In the genomic region with DNA sequence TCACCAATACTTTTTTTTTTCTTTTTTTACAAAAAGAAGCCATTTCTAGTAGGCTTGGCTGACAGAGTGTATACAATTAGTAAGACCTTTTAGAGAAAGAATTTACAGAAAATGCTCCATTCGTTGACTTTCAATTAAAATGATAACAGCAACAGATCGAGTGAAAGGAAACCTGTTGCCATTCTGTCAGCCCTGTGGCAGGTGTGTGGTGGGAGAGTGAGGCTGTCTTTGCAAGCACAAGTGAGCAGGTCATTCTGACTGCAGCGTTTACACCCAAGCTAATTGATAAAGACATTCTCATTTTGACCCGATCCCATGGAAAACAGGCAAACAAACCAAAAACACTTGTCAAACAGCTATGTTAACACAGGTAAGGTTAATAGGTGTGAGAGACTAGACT, we compare ENCODE assay signal across 24 cellular contexts.
"Had no signal": no experiment of that assay in that cellular context is flagged by ENCODE, and none has a peak within 500 bp of the region (broad histone marks: within the 10 kb centered on the region; RNA-seq: fewer than 3 reads in every experiment).

No MANE protein-coding gene starts in this region.

- H3K27ac ChIP-seq: esophagus muscularis mucosa, foreskin keratinocyte, left ventricle myocardium inferior, right lobe of liver, skin epidermis, testis, transverse colon had no signal

- H3K27me3 Mint-ChIP-seq: dendritic cell treated with granulocyte-macrophage colony-stimulating factor and Interleukin-4, amounts not matched to agents 40 ng/mL and 50 ng/mL, for 4 days had no signal

- ATAC-seq: activated T-cell treated with anti-CD3 and anti-CD28 coated beads, Interleukin-2, amount 50 U/mL, for 72 hours; foreskin keratinocyte; mucosa of descending colon; natural killer cell treated with Interleukin-12 subunit alpha and Interleukin-12 subunit beta and Interleukin-15 and Interleukin-18, amount 100 ng/mL, for 72 hours; right lobe of liver; stimulated activated naive CD8-positive, alpha-beta T cell treated with anti-CD3 and anti-CD28 coated beads, Interleukin-15, Interleukin-2, amounts not matched to agents 100 U/mL and 50 U/mL, for 24 hours had no signal

- DNase-seq: activated CD4-positive, alpha-beta T cell treated with anti-CD3 and anti-CD28 coated beads for 1 hour; activated naive CD4-positive, alpha-beta T cell; activated T-cell treated with anti-CD3 and anti-CD28 coated beads for 4 hours; activated T-cell treated with anti-CD3 and anti-CD28 coated beads, Interleukin-2, amount 50 U/mL, for 72 hours; anterior cingulate cortex; effector CD4-positive, alpha-beta T cell; foreskin keratinocyte; islet precursor cell; left ventricle myocardium inferior; mesendoderm; right lobe of liver; stimulated activated CD4-positive, alpha-beta T cell treated with anti-CD3 and anti-CD28 coated beads, Interleukin-12 subunit alpha, Interleukin-12 subunit beta, amount 100 ng/mL, for 4 hours; stimulated activated CD4-positive, alpha-beta T cell treated with anti-CD3 and anti-CD28 coated beads, Interleukin-4, amount 100 ng/mL, for 1 hour; stimulated activated naive CD8-positive, alpha-beta T cell treated with anti-CD3 and anti-CD28 coated beads, Interleukin-15, Interleukin-2, amounts not matched to agents 100 U/mL and 50 U/mL, for 24 hours; T1000; testis; transverse colon had no signal

- H3K4me1 Mint-ChIP-seq: central memory CD8-positive, alpha-beta T cell had no signal

- H3K36me3 Mint-ChIP-seq: activated naive CD8-positive, alpha-beta T cell; natural killer cell treated with Interleukin-12 subunit alpha and Interleukin-12 subunit beta and Interleukin-15 and Interleukin-18, amount 100 ng/mL, for 72 hours had no signal

- H3K27me3 ChIP-seq: esophagus muscularis mucosa, foreskin keratinocyte, right lobe of liver, testis, transverse colon had no signal

- H3K27ac Mint-ChIP-seq: activated naive CD8-positive, alpha-beta T cell; activated T-cell treated with anti-CD3 and anti-CD28 coated beads, Interleukin-2, amount 50 U/mL, for 72 hours; dendritic cell treated with granulocyte-macrophage colony-stimulating factor and Interleukin-4, amounts not matched to agents 40 ng/mL and 50 ng/mL, for 4 days; natural killer cell treated with Interleukin-12 subunit alpha and Interleukin-12 subunit beta and Interleukin-15 and Interleukin-18, amount 100 ng/mL, for 72 hours had no signal

- H3K9me3 ChIP-seq: esophagus muscularis mucosa, left ventricle myocardium inferior, mucosa of descending colon, right lobe of liver, testis, transverse colon had no signal

- H3K4me3 Mint-ChIP-seq: activated naive CD8-positive, alpha-beta T cell; activated T-cell treated with anti-CD3 and anti-CD28 coated beads, Interleukin-2, amount 50 U/mL, for 72 hours; central memory CD8-positive, alpha-beta T cell; dendritic cell treated with granulocyte-macrophage colony-stimulating factor and Interleukin-4, amounts not matched to agents 40 ng/mL and 50 ng/mL, for 4 days; natural killer cell treated with Interleukin-12 subunit alpha and Interleukin-12 subunit beta and Interleukin-15 and Interleukin-18, amount 100 ng/mL, for 72 hours had no signal

- H3K9me3 Mint-ChIP-seq: activated T-cell treated with anti-CD3 and anti-CD28 coated beads, Interleukin-2, amount 50 U/mL, for 72 hours; central memory CD8-positive, alpha-beta T cell; dendritic cell treated with granulocyte-macrophage colony-stimulating factor and Interleukin-4, amounts not matched to agents 40 ng/mL and 50 ng/mL, for 4 days; natural killer cell treated with Interleukin-12 subunit alpha and Interleukin-12 subunit beta and Interleukin-15 and Interleukin-18, amount 100 ng/mL, for 72 hours had no signal

- H3K4me1 ChIP-seq: esophagus muscularis mucosa, foreskin keratinocyte, left ventricle myocardium inferior, testis, transverse colon had no signal
